Comparison of ENCODE assay signal across 1 cellular context in the genomic region with DNA sequence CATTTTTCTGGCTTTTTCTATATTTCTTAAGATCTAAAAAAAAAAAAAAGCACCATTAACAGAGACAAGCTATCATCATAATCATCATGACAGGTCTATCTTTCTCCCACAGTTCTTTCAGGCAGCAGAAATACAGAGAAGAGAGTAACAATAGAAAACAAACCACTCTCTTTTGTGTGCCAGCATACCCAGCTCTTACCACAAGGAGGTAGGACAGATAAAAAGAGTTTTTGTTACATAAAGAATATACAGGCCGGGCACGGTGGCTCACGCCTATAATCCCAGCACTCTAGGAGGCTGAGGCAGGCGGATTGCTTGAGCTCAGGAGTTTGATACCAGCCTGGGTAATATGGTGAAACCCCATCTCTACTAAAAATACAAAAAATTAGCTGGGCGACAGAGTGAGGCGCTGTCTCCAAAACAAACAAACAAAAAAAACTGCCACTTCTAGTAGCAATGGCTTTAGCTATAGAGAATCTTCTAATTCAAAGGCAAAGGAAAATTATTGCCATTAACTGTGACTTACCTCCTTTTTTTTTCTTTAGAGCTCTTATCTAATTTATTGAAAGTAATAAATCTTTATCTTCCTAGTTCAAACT.
TF ChIP-seq lines count a peak whose summit lies in the region.

No MANE protein-coding gene starts in this region.

TF ChIP-seq in neural cell, 6 proteins besides CTCF, POLR2A, EP300 and RAD21:
- TF ChIP-seq SMC3 (conservative IDR thresholded peaks at IDR 0.05; ENCODE audit: poor library complexity) (peak; percentile 50), POLR2AphosphoS5 (IDR thresholded peaks at IDR 0.05) (no peak)
